Comparison of ENCODE assay signal across 9 cellular contexts in the genomic region with DNA sequence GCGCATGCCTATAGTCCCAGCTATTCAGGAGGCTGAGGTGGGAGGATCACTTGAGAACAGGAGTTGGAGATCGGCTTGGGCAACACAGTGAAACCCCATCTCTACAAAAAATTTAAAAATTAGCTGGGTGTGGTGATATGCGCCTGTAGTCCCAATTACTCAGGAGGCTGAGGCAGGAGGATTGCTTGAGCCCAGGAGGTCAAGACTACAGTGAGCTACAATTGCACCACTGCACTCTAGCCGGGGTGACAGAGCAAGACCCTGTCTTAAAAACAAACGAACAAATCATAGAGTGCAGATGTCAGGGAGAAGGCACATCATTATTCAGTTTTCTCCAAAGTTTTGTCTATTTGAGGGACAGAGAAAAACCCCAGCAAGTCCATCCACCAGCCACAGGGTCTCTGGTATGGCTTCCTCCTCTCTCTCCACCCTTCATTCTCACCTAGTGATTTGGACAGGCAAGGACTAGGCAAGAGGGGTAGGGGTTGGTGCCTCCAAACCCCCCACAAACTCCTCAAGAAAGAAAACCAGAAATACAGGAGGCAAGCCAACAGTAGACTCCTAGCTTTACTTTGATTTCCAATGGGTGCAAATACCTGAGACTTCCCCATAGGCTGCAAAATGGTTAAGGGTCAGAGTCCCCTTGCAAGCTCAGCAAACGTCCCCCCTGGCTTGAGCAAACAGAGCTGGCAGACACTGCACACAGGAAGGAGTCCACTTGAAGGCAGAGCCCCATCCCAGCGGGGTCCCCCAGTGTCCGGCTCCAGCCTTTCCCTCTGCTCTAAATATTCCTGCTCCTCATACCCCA. TPM values are rescaled to one million over a fixed set of nuclear protein-coding genes. Genes with fewer than 3 reads are reported as not detected.
DNase-seq lines count a peak whose midpoint lies in the region; ATAC-seq, FAIRE-seq and TF ChIP-seq lines count a peak whose summit lies in the region.
"Had no signal": no experiment of that assay in that cellular context is flagged by ENCODE, and none has a peak within 500 bp of the region (broad histone marks: within the 10 kb centered on the region; RNA-seq: fewer than 3 reads in every experiment).

No MANE protein-coding gene starts in this region.

- 76 to 89% (median 84%) methylated on average over 8 of the region's 8 CpGs for WGBS in spleen, 5 donors

- H3K36me3 ChIP-seq in keratinocyte (ENCODE audit: control insufficient read depth in 2 of 2, extremely low read depth in 1 of 2, insufficient read depth in 2 of 2, low read length in 2 of 2) = peaks cover 31 to 56% of the 10 kb centered on the region in 2 experiments
- H3K36me3 ChIP-seq in spleen = peaks cover 4 to 36% (median 20%) of the 10 kb centered on the region in 6 donors

- no peak for TF ChIP-seq CTCF in keratinocyte (optimal IDR thresholded peaks at IDR 0.05 in 1 of 3, IDR thresholded peaks at IDR 0.05 in 1 of 3, conservative IDR thresholded peaks at IDR 0.05 in 1 of 3; ENCODE audit: extremely low read depth in 1 of 3, insufficient read depth in 2 of 3, low read length in 3 of 3)
- no peak for TF ChIP-seq CTCF in spleen (IDR thresholded peaks at IDR 0.05 in 8 of 11, conservative IDR thresholded peaks at IDR 0.05 in 3 of 11)

- peaks cover 73% of the 10 kb centered on the region for H3K4me1 Mint-ChIP-seq in activated T-cell treated with anti-CD3 and anti-CD28 coated beads, Interleukin-2, amount 50 U/mL, for 24 hours (ENCODE audit: low read depth)
- peaks cover 74 to 76% (median 75%) of the 10 kb centered on the region in 3 donors for H3K4me1 Mint-ChIP-seq in T-cell

- CTCF ChIA-PET in T-cell (lab: Charles Lee) = interaction anchor here (0.5 to 3.9 kb wide), 34 partner anchors 9 to 953 kb away, joined by 3 to 162 read pairs (median 5); partner anchors contain the start of genes PXN (in 2 of the 2), RNU4-2 (in 2 of the 2), RNU4-1 (in 1 of the 2) and RPLP0 (in 1 of the 2)

- H3K9ac ChIP-seq in keratinocyte (ENCODE audit: control insufficient read depth, extremely low read depth, insufficient read depth, low read length) = peak overlapping the region; percentile 55

- peak overlapping the region; percentile 96 for H3K27ac Mint-ChIP-seq in activated T-cell treated with anti-CD3 and anti-CD28 coated beads, Interleukin-2, amount 50 U/mL, for 24 hours
- H3K27ac Mint-ChIP-seq in T-cell = peak overlapping the region; percentile 41 to 66

- H3K27me3 Mint-ChIP-seq in activated T-cell treated with anti-CD3 and anti-CD28 coated beads, Interleukin-2, amount 50 U/mL, for 24 hours = no peaks in the 10 kb centered on the region
- H3K27me3 Mint-ChIP-seq in T-cell = no peaks in the 10 kb centered on the region

- H3K9me1 ChIP-seq in keratinocyte (ENCODE audit: control insufficient read depth, extremely low read depth, insufficient read depth, low read length) = no peaks in the 10 kb centered on the region

- peaks cover 81% of the 10 kb centered on the region for H3K4me1 ChIP-seq in keratinocyte (ENCODE audit: control insufficient read depth, extremely low read depth, insufficient read depth, low read length)
- H3K4me1 ChIP-seq in spleen = peaks cover 65 to 92% (median 87%) of the 10 kb centered on the region in 6 donors

- peak overlapping the region; percentile 84 for H3K4me2 ChIP-seq in keratinocyte (ENCODE audit: control insufficient read depth, extremely low read depth, insufficient read depth, low read depth, low read length)

- ATAC-seq in T-cell (replicated peaks in 1 of 4) = no peak

- H4K20me1 ChIP-seq in keratinocyte (ENCODE audit: control insufficient read depth, extremely low read depth, insufficient read depth, low read length) = peaks cover 7% of the 10 kb centered on the region

- no peaks in the 10 kb centered on the region for H3K9me3 Mint-ChIP-seq in activated T-cell treated with anti-CD3 and anti-CD28 coated beads, Interleukin-2, amount 50 U/mL, for 24 hours
- H3K9me3 Mint-ChIP-seq in T-cell = no peaks in the 10 kb centered on the region
- H3K9me3 Mint-ChIP-seq: activated T-cell treated with anti-CD3 and anti-CD28 coated beads, Interleukin-2, amount 50 U/mL, for 4 hours had no signal

- peaks cover 84% of the 10 kb centered on the region for H3K79me2 ChIP-seq in keratinocyte (ENCODE audit: control insufficient read depth, insufficient read depth, low read length)

- H3K27me3 ChIP-seq in keratinocyte (ENCODE audit: control insufficient read depth, extremely low read depth, insufficient read depth, low read length) (no peaks in the 10 kb centered on the region), spleen (replicated peaks in 1 of 7) (peaks cover 0 to 50% (median 0%) of the 10 kb centered on the region in 7 donors)

- H3K27ac ChIP-seq in keratinocyte (ENCODE audit: control insufficient read depth, insufficient read depth, low read length) (peak overlapping the region; percentile 98), spleen (peak overlapping the region in 5 of 8 donors; percentile 87 to 92 (median 88))

- peaks cover 31% of the 10 kb centered on the region for H3K36me3 Mint-ChIP-seq in activated T-cell treated with anti-CD3 and anti-CD28 coated beads, Interleukin-2, amount 50 U/mL, for 24 hours (ENCODE audit: low read depth)
- H3K36me3 Mint-ChIP-seq in T-cell = peaks cover 12% of the 10 kb centered on the region

- intact Hi-C loops in spleen (cut with DNase I; ENCODE audit: low total_unique reads) = no loop called here

- no peak for FAIRE-seq in keratinocyte (lab: Jason Lieb, UNC)

- POLR2A ChIA-PET in T-cell (lab: Charles Lee) = interaction anchor here (0.6 to 2.4 kb wide), 14 partner anchors 24 to 1325 kb away, joined by 3 to 15 read pairs (median 5); partner anchors contain the start of genes RPLP0 (in 2 of the 2), PXN (in 1 of the 2), RNU4-1 (in 1 of the 2) and RNU4-2 (in 1 of the 2)

- TF ChIP-seq POLR2A in spleen (IDR thresholded peaks at IDR 0.05) = no peak

- no peak for DNase-seq in activated T-cell treated with anti-CD3 and anti-CD28 coated beads, Interleukin-2, amount 50 U/mL, for 24 hours
- DNase-seq in activated T-cell treated with anti-CD3 and anti-CD28 coated beads for 4 hours (no peak), T-cell (no peak), keratinocyte (ENCODE audit: low read depth, low spot score) (no peak), spleen (no peak), SKM-1 treated with dmso at 0.1 percent for 144 hours (lab: John Stamatoyannopoulos, UW; ENCODE audit: unreplicated experiment) (no peak), OCI-M2 (lab: John Stamatoyannopoulos, UW; ENCODE audit: unreplicated experiment) (no peak)
- DNase-seq in activated effector memory CD4-positive, alpha-beta T cell treated with anti-CD3 and anti-CD28 coated beads, Interleukin-2, amount 50 U/mL, for 16 hours = no peak

- no peak overlapping the region for H2AFZ ChIP-seq in keratinocyte (ENCODE audit: control insufficient read depth, low read length)

- dilution Hi-C loops in keratinocyte (cut with MboI; ENCODE audit: extremely low pct_ligation_motif_present, low sequenced_read_pairs) = no loop called here

- no peak overlapping the region for H3K4me3 Mint-ChIP-seq in activated T-cell treated with anti-CD3 and anti-CD28 coated beads, Interleukin-2, amount 50 U/mL, for 24 hours
- peak overlapping the region in 2 of 3 donors; percentile 17 to 73 for H3K4me3 Mint-ChIP-seq in T-cell

- H3K9me3 ChIP-seq in keratinocyte (ENCODE audit: control insufficient read depth, low read depth, low read length) = no peaks in the 10 kb centered on the region
- H3K9me3 ChIP-seq in spleen = no peaks in the 10 kb centered on the region

- no peak overlapping the region for H3K4me3 ChIP-seq in keratinocyte (ENCODE audit: control insufficient read depth in 2 of 3, extremely low read depth in 1 of 3, insufficient read depth in 2 of 3, low read depth in 1 of 3, low read length in 3 of 3)
- H3K4me3 ChIP-seq in spleen = peak overlapping the region in 1 of 8 donors; percentile 55

RNA-seq across cellular contexts. Expression of gene RPLP0, which starts 26.5 kb away (rescaled TPM):
- 1,000 to 10,000 TPM; 1,782 to 2,711 (median 2,416) TPM for total RNA-seq in T-cell
- polyA plus RNA-seq in keratinocyte = 3,950 to 5,808 TPM (median 4,618 TPM) in 3 replicates
- polyA plus RNA-seq in keratinocyte (2011; ENCODE audit: low read depth) = 2,331 TPM
- 5,109 and 6,391 TPM in 2 replicates for polyA plus RNA-seq in keratinocyte (2011; cell fraction: cytosol; rRNA removed)
- 1,448 and 1,525 TPM in 2 replicates for polyA plus RNA-seq in keratinocyte (2011; cell fraction: nucleus; rRNA removed)
- polyA plus RNA-seq in keratinocyte (2012; ENCODE audit: low replicate concordance) = 2,330 and 3,652 TPM in 2 replicates
- 3,230 to 5,763 TPM (median 4,158 TPM) in 3 replicates for polyA minus RNA-seq in keratinocyte
- 2,814 TPM for polyA minus RNA-seq in keratinocyte (2011; cell fraction: cytosol; rRNA and poly(A)+ RNA removed)
- polyA minus RNA-seq in keratinocyte (2011; cell fraction: nucleus; rRNA and poly(A)+ RNA removed) = 617 and 664 TPM in 2 replicates
- total RNA-seq in spleen = 1,000 to 10,000 TPM; 1,023 to 1,741 (median 1,286) TPM
- 1,000 to 10,000 TPM; 3,423 to 5,071 (median 3,908) TPM for polyA plus RNA-seq in spleen

RNA-seq across cellular contexts. Expression of gene GCN1, which starts 32.9 kb away (rescaled TPM):
- 100 to 1,000 TPM; 139 to 171 (median 161) TPM for total RNA-seq in T-cell
- 26.1 to 56.3 TPM (median 34.1 TPM) in 3 replicates for polyA plus RNA-seq in keratinocyte
- 33.4 TPM for polyA plus RNA-seq in keratinocyte (2011; ENCODE audit: low read depth)
- 21.4 and 29.2 TPM in 2 replicates for polyA plus RNA-seq in keratinocyte (2011; cell fraction: cytosol; rRNA removed)
- 210 and 283 TPM in 2 replicates for polyA plus RNA-seq in keratinocyte (2011; cell fraction: nucleus; rRNA removed)
- 24.1 and 58.8 TPM in 2 replicates for polyA plus RNA-seq in keratinocyte (2012; ENCODE audit: low replicate concordance)
- polyA minus RNA-seq in keratinocyte = 161 to 298 TPM (median 224 TPM) in 3 replicates
- 102 TPM for polyA minus RNA-seq in keratinocyte (2011; cell fraction: cytosol; rRNA and poly(A)+ RNA removed)
- 202 and 229 TPM in 2 replicates for polyA minus RNA-seq in keratinocyte (2011; cell fraction: nucleus; rRNA and poly(A)+ RNA removed)
- total RNA-seq in spleen = 100 to 1,000 TPM in 4 of 7 donors, 10 to 100 TPM in 3; 91.6 to 131 (median 106) TPM
- polyA plus RNA-seq in spleen = 10 to 100 TPM; 10.4 to 22.1 (median 14.5) TPM

RNA-seq across cellular contexts. Expression of gene PXN, which starts 38.1 kb away (rescaled TPM):
- total RNA-seq in T-cell (100 to 1,000 TPM; 128 to 202 (median 137) TPM), spleen (100 to 1,000 TPM in 5 of 7 donors, 10 to 100 TPM in 2; 91.8 to 161 (median 149) TPM)
- polyA plus RNA-seq in keratinocyte (98.7 to 224 TPM (median 114 TPM) in 3 replicates), spleen (10 to 100 TPM; 22.3 to 49.8 (median 35.6) TPM)
- 68.4 TPM for polyA plus RNA-seq in keratinocyte (2011; ENCODE audit: low read depth)
- 160 and 207 TPM in 2 replicates for polyA plus RNA-seq in keratinocyte (2011; cell fraction: cytosol; rRNA removed)
- polyA plus RNA-seq in keratinocyte (2011; cell fraction: nucleus; rRNA removed) = 382 and 553 TPM in 2 replicates
- 102 and 393 TPM in 2 replicates for polyA plus RNA-seq in keratinocyte (2012; ENCODE audit: low replicate concordance)
- 166 to 1,266 TPM (median 204 TPM) in 3 replicates for polyA minus RNA-seq in keratinocyte
- polyA minus RNA-seq in keratinocyte (2011; cell fraction: cytosol; rRNA and poly(A)+ RNA removed) = 149 TPM
- 171 and 252 TPM in 2 replicates for polyA minus RNA-seq in keratinocyte (2011; cell fraction: nucleus; rRNA and poly(A)+ RNA removed)
